In genomic region chr4:147511005-147511660, GRCh38 we compare ENCODE assay signal across 23 cellular contexts. TPM values are rescaled to one million over a fixed set of nuclear protein-coding genes. Genes with fewer than 3 reads are reported as not detected.
"Had no signal": no experiment of that assay in that cellular context is flagged by ENCODE, and none has a peak within 500 bp of the region (broad histone marks: within the 10 kb centered on the region; RNA-seq: fewer than 3 reads in every experiment).

No MANE protein-coding gene starts in this region.

- H3K4me3 ChIP-seq: adrenal gland, left ventricle myocardium inferior, smooth muscle cell, testis had no signal

- H3K4me1 Mint-ChIP-seq: activated CD4-positive, alpha-beta T cell treated with anti-CD3 and anti-CD28 coated beads, Interleukin-2, amount 10 ng/mL, durations not matched to agents 7 days and 5 days; stimulated activated naive B cell treated with anti-CD40 and anti-IgM and Interleukin-4, amounts not matched to agents 10 μg/mL and 1 μg/mL and 100 μg/mL, for 72 hours; T-cell had no signal

- ATAC-seq: activated CD4-positive, CD25-positive, alpha-beta regulatory T cell treated with anti-CD3 and anti-CD28 coated beads, Interleukin-2, amount 50 U/mL, for 24 hours; activated CD8-positive, alpha-beta T cell treated with anti-CD3 and anti-CD28 coated beads for 36 hours; activated naive CD4-positive, alpha-beta T cell treated with anti-CD3 and anti-CD28 coated beads, Interleukin-2, amount 50 U/mL, for 72 hours; natural killer cell treated with Interleukin-12 subunit alpha and Interleukin-12 subunit beta and Interleukin-15 and Interleukin-18, amount 100 ng/mL, for 72 hours; sciatic nerve; stimulated activated naive B cell treated with anti-CD40 and anti-IgM and Interleukin-4, amounts not matched to agents 10 μg/mL and 1 μg/mL and 100 μg/mL, for 72 hours; T-cell had no signal

- H3K9me3 Mint-ChIP-seq: activated CD4-positive, alpha-beta T cell treated with anti-CD3 and anti-CD28 coated beads, Interleukin-2, amount 10 ng/mL, durations not matched to agents 7 days and 5 days; activated CD8-positive, alpha-beta T cell treated with anti-CD3 and anti-CD28 coated beads for 36 hours; activated naive CD4-positive, alpha-beta T cell treated with anti-CD3 and anti-CD28 coated beads, Interleukin-2, amount 50 U/mL, for 72 hours; natural killer cell treated with Interleukin-12 subunit alpha and Interleukin-12 subunit beta and Interleukin-15 and Interleukin-18, amount 100 ng/mL, for 72 hours; stimulated activated naive B cell treated with anti-CD40 and anti-IgM and Interleukin-4, amounts not matched to agents 10 μg/mL and 1 μg/mL and 100 μg/mL, for 72 hours; T-cell; T-helper 2 cell treated with Interferon-gamma antibody and Interleukin-4, amounts not matched to agents 5 μg/mL and 100 μg/mL, for 36 hours had no signal

- H3K4me3 Mint-ChIP-seq: activated CD4-positive, alpha-beta T cell treated with anti-CD3 and anti-CD28 coated beads, Interleukin-2, amount 10 ng/mL, durations not matched to agents 7 days and 5 days; activated CD8-positive, alpha-beta T cell treated with anti-CD3 and anti-CD28 coated beads for 36 hours; natural killer cell treated with Interleukin-12 subunit alpha and Interleukin-12 subunit beta and Interleukin-15 and Interleukin-18, amount 100 ng/mL, for 72 hours; stimulated activated naive B cell treated with anti-CD40 and anti-IgM and Interleukin-4, amounts not matched to agents 10 μg/mL and 1 μg/mL and 100 μg/mL, for 72 hours; T-cell; T-helper 2 cell treated with Interferon-gamma antibody and Interleukin-4, amounts not matched to agents 5 μg/mL and 100 μg/mL, for 36 hours had no signal

- DNase-seq: activated CD4-positive, alpha-beta T cell treated with anti-CD3 and anti-CD28 coated beads, Interleukin-2, amount 10 ng/mL, durations not matched to agents 7 days and 5 days; activated CD8-positive, alpha-beta T cell treated with anti-CD3 and anti-CD28 coated beads for 36 hours; activated gamma-delta T cell treated with Interleukin-2 at 50 U/mL for 16 hours; activated T-cell treated with anti-CD3 and anti-CD28 coated beads, Interleukin-2, amount 50 U/mL, for 1 hour; adrenal gland; cerebellar nuclear complex; cortex of kidney; foreskin melanocyte; hippocampal formation; left ventricle myocardium inferior; mammary epithelial cell; stimulated activated CD4-positive, alpha-beta T cell treated with anti-CD3 and anti-CD28 coated beads, Interleukin-15, amount 100 ng/mL, for 24 hours; stimulated activated CD8-positive, alpha-beta memory T cell treated with anti-CD3 and anti-CD28 coated beads, Interleukin-4, amount 100 ng/mL, for 48 hours; stimulated activated naive B cell treated with anti-CD40 and anti-IgM and Interleukin-4, amounts not matched to agents 10 μg/mL and 1 μg/mL and 100 μg/mL, for 72 hours; T-cell; testis; trophoblast cell had no signal

- H3K36me3 Mint-ChIP-seq: activated naive CD4-positive, alpha-beta T cell treated with anti-CD3 and anti-CD28 coated beads, Interleukin-2, amount 50 U/mL, for 72 hours; natural killer cell treated with Interleukin-12 subunit alpha and Interleukin-12 subunit beta and Interleukin-15 and Interleukin-18, amount 100 ng/mL, for 72 hours; stimulated activated naive B cell treated with anti-CD40 and anti-IgM and Interleukin-4, amounts not matched to agents 10 μg/mL and 1 μg/mL and 100 μg/mL, for 72 hours; T-cell had no signal

- H3K27ac Mint-ChIP-seq: activated CD4-positive, alpha-beta T cell treated with anti-CD3 and anti-CD28 coated beads, Interleukin-2, amount 10 ng/mL, durations not matched to agents 7 days and 5 days; activated CD8-positive, alpha-beta T cell treated with anti-CD3 and anti-CD28 coated beads for 36 hours; activated naive CD4-positive, alpha-beta T cell treated with anti-CD3 and anti-CD28 coated beads, Interleukin-2, amount 50 U/mL, for 72 hours; natural killer cell treated with Interleukin-12 subunit alpha and Interleukin-12 subunit beta and Interleukin-15 and Interleukin-18, amount 100 ng/mL, for 72 hours; stimulated activated naive B cell treated with anti-CD40 and anti-IgM and Interleukin-4, amounts not matched to agents 10 μg/mL and 1 μg/mL and 100 μg/mL, for 72 hours; T-cell; T-helper 2 cell treated with Interferon-gamma antibody and Interleukin-4, amounts not matched to agents 5 μg/mL and 100 μg/mL, for 36 hours had no signal

RNA-seq across cellular contexts. Expression of gene EDNRA, which starts 30.2 kb away (rescaled TPM):
- total RNA-seq: activated CD4-positive, alpha-beta T cell treated with anti-CD3 and anti-CD28 coated beads, Interleukin-2, amount 10 ng/mL, durations not matched to agents 7 days and 5 days; activated CD8-positive, alpha-beta T cell treated with anti-CD3 and anti-CD28 coated beads for 36 hours; natural killer cell treated with Interleukin-12 subunit alpha and Interleukin-12 subunit beta and Interleukin-15 and Interleukin-18, amount 100 ng/mL, for 72 hours had no signal
